Comparison of ENCODE assay signal across 8 cellular contexts in the genomic region with DNA sequence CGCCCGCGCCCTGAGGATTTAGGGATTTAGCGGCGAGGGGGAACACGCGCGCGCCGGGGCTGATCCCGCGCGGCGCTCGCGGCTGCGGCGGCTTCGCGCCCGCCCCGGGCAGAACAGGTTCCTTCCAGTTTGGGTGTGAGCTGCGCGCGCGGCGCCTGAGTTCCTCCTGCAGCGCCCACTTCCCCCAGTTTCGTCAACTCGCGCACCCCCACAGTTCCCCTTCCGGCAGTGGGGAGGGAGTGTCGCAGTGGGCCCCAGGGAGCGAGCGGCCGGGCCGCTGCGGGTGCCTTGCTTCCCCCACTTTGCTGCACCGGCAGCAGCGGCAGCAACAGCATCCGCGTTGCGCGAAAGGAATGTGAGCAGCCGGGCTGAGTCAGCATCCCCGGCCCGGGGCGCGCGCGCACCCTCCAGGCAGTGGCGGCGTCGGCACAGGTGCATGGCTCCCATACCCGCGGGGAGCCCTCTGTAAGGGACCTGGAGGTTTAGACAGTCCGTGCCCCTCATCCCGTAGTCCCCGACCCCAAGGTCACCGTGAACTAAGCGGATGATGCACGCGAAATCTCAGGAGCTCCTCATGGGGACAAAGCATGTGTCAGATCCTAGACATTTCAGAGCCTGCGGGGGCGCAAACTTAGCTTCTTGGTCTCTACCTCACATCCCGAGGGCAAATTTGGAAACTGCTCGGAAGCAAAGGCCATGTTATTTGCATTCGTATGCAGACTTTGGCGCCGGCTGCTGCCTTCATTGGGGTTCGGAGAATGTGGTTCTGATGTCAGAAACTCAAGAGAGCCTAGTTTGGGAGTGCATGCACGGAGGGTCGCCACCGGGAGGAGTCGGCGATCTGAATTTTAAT. TPM values are rescaled to one million over a fixed set of nuclear protein-coding genes. Genes with fewer than 3 reads are reported as not detected.
DNase-seq lines count a peak whose midpoint lies in the region; ATAC-seq, FAIRE-seq and TF ChIP-seq lines count a peak whose summit lies in the region.

No MANE protein-coding gene starts in this region.

- DNase-seq in GF-D8 (lab: John Stamatoyannopoulos, UW): peak; percentile 84
- DNase-seq in GM23338 (ENCODE audit: low spot score): peak; percentile 84
- DNase-seq in Karpas-422: peak; percentile 98
- DNase-seq in SKM-1 (lab: John Stamatoyannopoulos, UW; ENCODE audit: unreplicated experiment): peak; percentile 84
- DNase-seq in activated naive CD8-positive, alpha-beta T cell treated with anti-CD3 and anti-CD28 coated beads, Interleukin-2, amount 10 ng/mL, durations not matched to agents 7 days and 5 days: peak; percentile 93
- peak; percentile 83 for DNase-seq in left ventricle myocardium superior
- DNase-seq in psoas muscle: peak; percentile 81 to 89
- DNase-seq in urothelium cell line (ENCODE audit: low spot score): peak; percentile 96

- no peaks in the 10 kb centered on the region for H4K20me1 ChIP-seq in GM23338 (replicated peaks; ENCODE audit: insufficient read depth)
- no peaks in the 10 kb centered on the region for H4K20me1 ChIP-seq in Karpas-422 (ENCODE audit: insufficient read depth, low read depth, low read length)

- peak overlapping the region; percentile 99 for H3K9ac ChIP-seq in Karpas-422 (ENCODE audit: low read length)

- POLR2A ChIA-PET in activated naive CD8-positive, alpha-beta T cell treated with anti-CD3 and anti-CD28 coated beads, Interleukin-2, amount 10 ng/mL, durations not matched to agents 7 days and 5 days (lab: Charles Lee): interaction anchor here (0.6 to 4.8 kb wide), 32 partner anchors 10 to 220 kb away, joined by 3 to 63 read pairs (median 6); a partner anchor contains a TSS

- H3K27ac ChIP-seq in GM23338 (ENCODE audit: low read depth) (no peak overlapping the region), Karpas-422 (ENCODE audit: low read length) (peak overlapping the region; percentile 97), psoas muscle (peak overlapping the region; percentile 90)

- H3K9me2 ChIP-seq in GM23338 (ENCODE audit: insufficient read depth) (no peaks in the 10 kb centered on the region), Karpas-422 (replicated peaks; ENCODE audit: insufficient read depth, low read length) (no peaks in the 10 kb centered on the region)

- H3K36me3 Mint-ChIP-seq in GM23338 (ENCODE audit: low read depth): no peaks in the 10 kb centered on the region; the same call in 2 of the 3 replicates
- H3K36me3 Mint-ChIP-seq in activated naive CD8-positive, alpha-beta T cell treated with anti-CD3 and anti-CD28 coated beads, Interleukin-2, amount 10 ng/mL, durations not matched to agents 7 days and 5 days: peaks cover 4% of the 10 kb centered on the region

- H3K36me3 ChIP-seq in GM23338 (ENCODE audit: insufficient read depth) (no peaks in the 10 kb centered on the region), Karpas-422 (ENCODE audit: insufficient read depth, low read length) (no peaks in the 10 kb centered on the region; the same call in 1 of the 2 replicates), psoas muscle (ENCODE audit: insufficient read depth in 1 of 2, low read depth in 1 of 2) (no peaks in the 10 kb centered on the region)

- WGBS in psoas muscle, 3 donors: 2% methylated on average over 57 to 76 of the region's 76 CpGs

- peak overlapping the region; percentile 94 for H2AFZ ChIP-seq in GM23338
- H2AFZ ChIP-seq in Karpas-422 (ENCODE audit: low read length): 0 out of 2 replicates have a peak overlapping the region, but pooled peaks have one; percentile 11

- H3K79me2 ChIP-seq in GM23338 (replicated peaks; ENCODE audit: insufficient read depth) (no peaks in the 10 kb centered on the region), Karpas-422 (ENCODE audit: low read length) (peaks cover 61% of the 10 kb centered on the region)

- H3K4me1 Mint-ChIP-seq in GM23338: peaks cover 61% of the 10 kb centered on the region
- peaks cover 44% of the 10 kb centered on the region for H3K4me1 Mint-ChIP-seq in activated naive CD8-positive, alpha-beta T cell treated with anti-CD3 and anti-CD28 coated beads, Interleukin-2, amount 10 ng/mL, durations not matched to agents 7 days and 5 days

- intact Hi-C loops in left ventricle myocardium superior (cut with micrococcal nuclease) (no loop called here), psoas muscle (cut with DNase I) (loop anchor here in 1 of 2 donors (2.0 kb wide), 2 partner anchors 27 to 87 kb away; no protein-coding TSS in a partner anchor)

- peak; percentile 64 for ATAC-seq in GM23338
- ATAC-seq in activated naive CD8-positive, alpha-beta T cell treated with anti-CD3 and anti-CD28 coated beads, Interleukin-2, amount 10 ng/mL, durations not matched to agents 7 days and 5 days (ENCODE audit: low read depth): peak; percentile 78
- peak; percentile 76 for ATAC-seq in left ventricle myocardium superior
- peak; percentile 75 to 82 (median 80) for ATAC-seq in psoas muscle

- no peaks in the 10 kb centered on the region for H3K9me3 ChIP-seq in Karpas-422 (ENCODE audit: low read length)
- no peaks in the 10 kb centered on the region for H3K9me3 ChIP-seq in psoas muscle

- H3K27me3 ChIP-seq in GM23338 (ENCODE audit: insufficient read depth) (peaks cover 60% of the 10 kb centered on the region), Karpas-422 (ENCODE audit: low read length) (no peaks in the 10 kb centered on the region), psoas muscle (ENCODE audit: insufficient read depth in 3 of 3, low read length in 2 of 3) (no peaks in the 10 kb centered on the region)

- H3F3A ChIP-seq in GM23338 (replicated peaks; ENCODE audit: low read depth): peaks cover 13% of the 10 kb centered on the region

- H3K4me1 ChIP-seq in GM23338 (ENCODE audit: insufficient read depth) (peaks cover 63% of the 10 kb centered on the region), Karpas-422 (ENCODE audit: low read length) (peaks cover 57% of the 10 kb centered on the region), psoas muscle (peaks cover 23% of the 10 kb centered on the region)

- H3K4me3 ChIP-seq in GM23338 (peak overlapping the region; percentile 86), Karpas-422 (ENCODE audit: low read length) (peak overlapping the region; percentile 95), psoas muscle (peak overlapping the region; percentile 92)

- peaks cover 46% of the 10 kb centered on the region for H3K27me3 Mint-ChIP-seq in GM23338 (ENCODE audit: insufficient read depth, low read depth, poor library complexity)
- no peaks in the 10 kb centered on the region for H3K27me3 Mint-ChIP-seq in activated naive CD8-positive, alpha-beta T cell treated with anti-CD3 and anti-CD28 coated beads, Interleukin-2, amount 10 ng/mL, durations not matched to agents 7 days and 5 days

- no peaks in the 10 kb centered on the region for H3K9me3 Mint-ChIP-seq in GM23338
- no peaks in the 10 kb centered on the region for H3K9me3 Mint-ChIP-seq in activated naive CD8-positive, alpha-beta T cell treated with anti-CD3 and anti-CD28 coated beads, Interleukin-2, amount 10 ng/mL, durations not matched to agents 7 days and 5 days

- H3K4me2 ChIP-seq in GM23338 (peak overlapping the region; percentile 82), Karpas-422 (ENCODE audit: low read depth, low read length, poor library complexity, severe bottlenecking) (peak overlapping the region; percentile 87)

- peak overlapping the region; percentile 74 for H3K4me3 Mint-ChIP-seq in GM23338
- H3K4me3 Mint-ChIP-seq in activated naive CD8-positive, alpha-beta T cell treated with anti-CD3 and anti-CD28 coated beads, Interleukin-2, amount 10 ng/mL, durations not matched to agents 7 days and 5 days: peak overlapping the region; percentile 75

- TF ChIP-seq CTCF in GM23338 (conservative IDR thresholded peaks at IDR 0.05; ENCODE audit: low read depth in 2 of 2): peak; percentile 21 to 36; a peak in 2 of 4 replicates
- TF ChIP-seq CTCF in psoas muscle (IDR thresholded peaks at IDR 0.05): no peak

- peak overlapping the region; percentile 29; the same call in 1 of the 2 replicates for H3K27ac Mint-ChIP-seq in GM23338
- H3K27ac Mint-ChIP-seq in activated naive CD8-positive, alpha-beta T cell treated with anti-CD3 and anti-CD28 coated beads, Interleukin-2, amount 10 ng/mL, durations not matched to agents 7 days and 5 days: peak overlapping the region; percentile 90

- peak; percentile 79 for FAIRE-seq in urothelium cell line (lab: Jason Lieb, UNC)

RNA-seq across cellular contexts. Expression of a gene that starts 0.8 kb away (rescaled TPM):
- total RNA-seq in GM23338 (2014; rRNA removed; shearing (Covaris generic)): 5.1 and 9.2 TPM in 2 replicates
- polyA plus RNA-seq in GM23338 (2016; fragmentation: Nextera tagmentation; extraction: Ambion mirVana) (1.7 and 2.4 TPM in 2 replicates), psoas muscle (1 to 10 TPM; 1.7 to 3.7 (median 1.9) TPM)
- total RNA-seq in Karpas-422 (2014; rRNA removed; shearing (Covaris generic); ENCODE audit: low replicate concordance): 47.1 and 63.2 TPM in 2 replicates
- 10 to 100 TPM; 10.4 to 10.9 TPM for total RNA-seq in activated naive CD8-positive, alpha-beta T cell treated with anti-CD3 and anti-CD28 coated beads, Interleukin-2, amount 10 ng/mL, durations not matched to agents 7 days and 5 days
- total RNA-seq in left ventricle myocardium superior (3.3 TPM), psoas muscle (1 to 10 TPM; 2.1 to 6.1 (median 3.1) TPM)

RNA-seq across cellular contexts. Expression of a gene that starts 1.1 kb away (rescaled TPM):
- total RNA-seq in GM23338 (2014; rRNA removed; shearing (Covaris generic)): 0.35 TPM in 1 of 2 replicates, not detected in the other
- polyA plus RNA-seq in GM23338 (2016; fragmentation: Nextera tagmentation; extraction: Ambion mirVana) (0.16 TPM in 1 of 2 replicates, not detected in the other), psoas muscle (10 to 100 TPM in 1 of 3 donors, under 1 TPM in 2; 0.75 to 31.1 (median 0.86) TPM)
- 44.7 and 59.9 TPM in 2 replicates for total RNA-seq in Karpas-422 (2014; rRNA removed; shearing (Covaris generic); ENCODE audit: low replicate concordance)
- 1 to 10 TPM; 5.8 to 6.5 TPM for total RNA-seq in activated naive CD8-positive, alpha-beta T cell treated with anti-CD3 and anti-CD28 coated beads, Interleukin-2, amount 10 ng/mL, durations not matched to agents 7 days and 5 days
- total RNA-seq in left ventricle myocardium superior (not detected), psoas muscle (10 to 100 TPM in 1 of 4 donors, 1 to 10 TPM in 2, under 1 TPM in 1; 0.82 to 47.7 (median 6.4) TPM)

RNA-seq across cellular contexts. Expression of a gene that starts 44.2 kb away (rescaled TPM):
- 49.1 and 54.2 TPM in 2 replicates for total RNA-seq in GM23338 (2014; rRNA removed; shearing (Covaris generic))
- polyA plus RNA-seq in GM23338 (2016; fragmentation: Nextera tagmentation; extraction: Ambion mirVana): 71.5 and 83.8 TPM in 2 replicates
- 66.7 and 136 TPM in 2 replicates for total RNA-seq in Karpas-422 (2014; rRNA removed; shearing (Covaris generic); ENCODE audit: low replicate concordance)
- total RNA-seq in activated naive CD8-positive, alpha-beta T cell treated with anti-CD3 and anti-CD28 coated beads, Interleukin-2, amount 10 ng/mL, durations not matched to agents 7 days and 5 days: 10 to 100 TPM; 84.2 to 84.5 TPM
- 92.1 TPM for total RNA-seq in left ventricle myocardium superior
- total RNA-seq in psoas muscle: 100 to 1,000 TPM in 2 of 4 donors, 10 to 100 TPM in 2; 71.6 to 121 (median 91.8) TPM
- polyA plus RNA-seq in psoas muscle: 100 to 1,000 TPM in 1 of 3 donors, 10 to 100 TPM in 2; 31.1 to 105 (median 53.6) TPM
